Comparison of ENCODE assay signal across 8 cellular contexts in genomic region chr19:47158879-47159509, GRCh38. TPM values are rescaled to one million over a fixed set of nuclear protein-coding genes. Genes with fewer than 3 reads are reported as not detected.
DNase-seq lines count a peak whose midpoint lies in the region; ATAC-seq, FAIRE-seq and TF ChIP-seq lines count a peak whose summit lies in the region.

No MANE protein-coding gene starts in this region.

- peaks cover 31% of the 10 kb centered on the region for H3F3A ChIP-seq in GM23338 (replicated peaks; ENCODE audit: low read depth)

- peaks cover 36% of the 10 kb centered on the region for H3K4me1 Mint-ChIP-seq in GM23338

- no peaks in the 10 kb centered on the region for H3K9me3 ChIP-seq in esophagus muscularis mucosa
- H3K9me3 ChIP-seq in small intestine (ENCODE audit: control insufficient read depth, low read depth), result no peaks in the 10 kb centered on the region
- H3K9me3 ChIP-seq in testis, result no peaks in the 10 kb centered on the region

- WGBS in esophagus muscularis mucosa, result 67% methylated on average over 7 of the region's 7 CpGs
- WGBS in small intestine, 3 donors, result 80 to 87% (median 82%) methylated on average over 7 of the region's 7 CpGs
- WGBS in testis, 2 donors, result 75 to 82% methylated on average over 7 of the region's 7 CpGs

- no peaks in the 10 kb centered on the region for H3K9me2 ChIP-seq in GM23338 (ENCODE audit: insufficient read depth)

- peak overlapping the region; percentile 32; the same call in 1 of the 3 replicates for H3K4me3 Mint-ChIP-seq in GM23338

- H3K9me3 Mint-ChIP-seq in GM23338, result no peaks in the 10 kb centered on the region; the same call in 2 of the 3 replicates

- H2AFZ ChIP-seq in GM23338, result no peak overlapping the region

- peak overlapping the region; percentile 65; the same call in 1 of the 2 replicates for H3K4me2 ChIP-seq in GM23338

- intact Hi-C loops in esophagus muscularis mucosa (cut with DNase I) (no loop called here), testis (cut with DNase I; ENCODE audit: low total_unique reads) (loop anchor here (10.0 kb wide), 1 partner anchor 46 kb away; no protein-coding TSS in a partner anchor)

- H3K27me3 Mint-ChIP-seq in GM23338 (ENCODE audit: insufficient read depth, low read depth, poor library complexity), result peaks cover 11% of the 10 kb centered on the region

- FAIRE-seq in small intestine (lab: Jason Lieb, UNC), result no peak

- peaks cover 81% of the 10 kb centered on the region for H3K36me3 Mint-ChIP-seq in GM23338 (ENCODE audit: low read depth)

- H3K36me3 ChIP-seq in GM23338 (ENCODE audit: insufficient read depth) (peaks cover 41% of the 10 kb centered on the region), esophagus muscularis mucosa (peaks cover 0 to 33% (median 18%) of the 10 kb centered on the region in 4 donors), small intestine (ENCODE audit: control insufficient read depth in 2 of 2, insufficient read depth in 2 of 2, low read length in 2 of 2) (peaks cover 5 to 10% of the 10 kb centered on the region in 2 donors), testis (ENCODE audit: low read depth, missing control alignments) (no peaks in the 10 kb centered on the region)

- TF ChIP-seq POLR2A in esophagus muscularis mucosa (IDR thresholded peaks at IDR 0.05; ENCODE audit: low read depth) (no peak), erythroblast (IDR thresholded peaks at IDR 0.05; ENCODE audit: low read length) (no peak), testis (IDR thresholded peaks at IDR 0.05) (no peak)

- H3K79me2 ChIP-seq in GM23338 (replicated peaks; ENCODE audit: insufficient read depth), result peaks cover 71% of the 10 kb centered on the region

- H3K4me1 ChIP-seq in GM23338 (ENCODE audit: insufficient read depth) (peaks cover 35% of the 10 kb centered on the region), esophagus muscularis mucosa (peaks cover 45 to 87% (median 75%) of the 10 kb centered on the region in 4 donors), small intestine (ENCODE audit: control insufficient read depth in 2 of 2, insufficient read depth in 1 of 2, low read depth in 1 of 2, low read length in 1 of 2) (peaks cover 0 to 14% of the 10 kb centered on the region in 2 donors), testis (peaks cover 14% of the 10 kb centered on the region)

- H3K27ac Mint-ChIP-seq in GM23338, result peak overlapping the region; percentile 98

- H3K27ac ChIP-seq in GM23338 (ENCODE audit: low read depth) (peak overlapping the region; percentile 98), esophagus muscularis mucosa (replicated peaks in 1 of 4) (peak overlapping the region; percentile 81 to 90 (median 85)), small intestine (ENCODE audit: low read depth in 1 of 2, low read length in 1 of 2) (peak overlapping the region in 1 of 2 donors; percentile 70), testis (peak overlapping the region in 1 of 2 donors; percentile 56)

- TF ChIP-seq EP300 in esophagus muscularis mucosa (IDR thresholded peaks at IDR 0.05), result no peak

- DNase-seq in GM23338 (ENCODE audit: low spot score) (no peak), esophagus muscularis mucosa (ENCODE audit: extremely low spot score) (no peak), small intestine (peak; percentile 14), erythroblast (lab: John Stamatoyannopoulos, UW) (no peak), testis (no peak), SW480 (ENCODE audit: low spot score) (no peak)
- peak; percentile 28 to 42 for DNase-seq in activated CD4-positive, alpha-beta T cell treated with anti-CD3 and anti-CD28 coated beads, Interleukin-2, amount 50 U/mL, for 48 hours

- TF ChIP-seq CTCF in GM23338 (conservative IDR thresholded peaks at IDR 0.05; ENCODE audit: low read depth in 2 of 2), result no peak
- no peak for TF ChIP-seq CTCF in esophagus muscularis mucosa (IDR thresholded peaks at IDR 0.05)
- no peak for TF ChIP-seq CTCF in testis (IDR thresholded peaks at IDR 0.05)

- no peaks in the 10 kb centered on the region for H3K27me3 ChIP-seq in GM23338 (ENCODE audit: insufficient read depth)
- no peaks in the 10 kb centered on the region for H3K27me3 ChIP-seq in esophagus muscularis mucosa
- no peaks in the 10 kb centered on the region for H3K27me3 ChIP-seq in small intestine (ENCODE audit: control insufficient read depth in 2 of 2, insufficient read depth in 2 of 2, low read length in 2 of 2)
- no peaks in the 10 kb centered on the region for H3K27me3 ChIP-seq in testis

- ATAC-seq in GM23338, result no peak
- no peak for ATAC-seq in GM18873 (IDR thresholded peaks at IDR 0.05; ENCODE audit: low FRiP score, unreplicated experiment)

- H4K20me1 ChIP-seq in GM23338 (replicated peaks; ENCODE audit: insufficient read depth), result peaks cover 23% of the 10 kb centered on the region; the same call in 1 of the 2 replicates

- H3K4me3 ChIP-seq in GM23338, result no peak overlapping the region
- H3K4me3 ChIP-seq in esophagus muscularis mucosa, result peak overlapping the region in 1 of 4 donors; percentile 24
- H3K4me3 ChIP-seq in small intestine (ENCODE audit: low read depth in 1 of 2, low read length in 2 of 2), result no peak overlapping the region
- no peak overlapping the region for H3K4me3 ChIP-seq in testis

TF ChIP-seq in GM23338, 12 proteins besides CTCF, POLR2A, EP300 and RAD21 (continues in another document):
- TF ChIP-seq ZNF331 (CRISPR knock-in tag; IDR thresholded peaks at IDR 0.05; ENCODE audit: low read depth) (no peak), STAT1 (IDR thresholded peaks at IDR 0.05; ENCODE audit: unreplicated experiment) (no peak), NANOG (IDR thresholded peaks at IDR 0.05; ENCODE audit: borderline replicate concordance) (no peak), EZH2phosphoT487 (IDR thresholded peaks at IDR 0.05; ENCODE audit: unreplicated experiment) (no peak), ZNF114 (CRISPR knock-in tag; IDR thresholded peaks at IDR 0.05) (no peak), JUNB (IDR thresholded peaks at IDR 0.05; ENCODE audit: unreplicated experiment) (no peak), POLR2AphosphoS5 (IDR thresholded peaks at IDR 0.05; ENCODE audit: low read depth) (no peak), ETS1 (IDR thresholded peaks at IDR 0.05) (no peak), REST (IDR thresholded peaks at IDR 0.05; ENCODE audit: unreplicated experiment) (no peak), CREB1 (CRISPR knock-in tag; IDR thresholded peaks at IDR 0.05; ENCODE audit: low read depth) (no peak), EZH2 (IDR thresholded peaks at IDR 0.05; ENCODE audit: low read depth, unreplicated experiment) (no peak)

RNA-seq across cellular contexts. Expression of gene SAE1, which starts 28.4 kb away (rescaled TPM):
- 236 and 258 TPM in 2 replicates for total RNA-seq in GM23338 (2014; rRNA removed; shearing (Covaris generic))
- polyA plus RNA-seq in GM23338 (2016; fragmentation: Nextera tagmentation; extraction: Ambion mirVana) (108 and 115 TPM in 2 replicates), small intestine (10 to 100 TPM; 28.6 to 77.5 (median 34.9) TPM), testis (ENCODE audit: insufficient read depth, low read depth, low replicate concordance) (185 TPM)
- total RNA-seq in esophagus muscularis mucosa (100 to 1,000 TPM; 130 to 143 (median 136) TPM), testis (100 to 1,000 TPM; 105 to 124 TPM)

RNA-seq across cellular contexts. Expression of gene ZC3H4, which starts 45.4 kb away (rescaled TPM):
- total RNA-seq in GM23338 (2014; rRNA removed; shearing (Covaris generic)), result 33.8 and 36.9 TPM in 2 replicates
- 26.7 and 29.4 TPM in 2 replicates for polyA plus RNA-seq in GM23338 (2016; fragmentation: Nextera tagmentation; extraction: Ambion mirVana)
- total RNA-seq in esophagus muscularis mucosa, result 10 to 100 TPM; 26.2 to 34.7 (median 30.2) TPM
- 10 to 100 TPM in 2 of 3 donors, 1 to 10 TPM in 1; 7.3 to 18.0 (median 10.7) TPM for polyA plus RNA-seq in small intestine
- total RNA-seq in testis, result 10 to 100 TPM; 45.2 to 47.3 TPM
- 25.4 TPM for polyA plus RNA-seq in testis (ENCODE audit: insufficient read depth, low read depth, low replicate concordance)

Comparison
In these comparisons a context has a peak if more than half of its experiments do, and no peak if none do; other contexts are left out.
1. DNase-seq: peak in activated CD4-positive, alpha-beta T cell treated with anti-CD3 and anti-CD28 coated beads, Interleukin-2, amount 50 U/mL, for 48 hours (2 of 2) and small intestine (single experiment); none in GM23338 (single experiment), esophagus muscularis mucosa (single experiment), erythroblast (0 of 2), testis (single experiment) and SW480 (single experiment).